In genomic region chr5:149639718-149640117, GRCh38 we compare ENCODE assay signal across 18 cellular contexts. TPM values are rescaled to one million over a fixed set of nuclear protein-coding genes. Genes with fewer than 3 reads are reported as not detected.
DNase-seq lines count a peak whose midpoint lies in the region; ATAC-seq lines count a peak whose summit lies in the region.
"Had no signal": no experiment of that assay in that cellular context is flagged by ENCODE, and none has a peak within 500 bp of the region (broad histone marks: within the 10 kb centered on the region; RNA-seq: fewer than 3 reads in every experiment).

No MANE protein-coding gene starts in this region.

- no peaks in the 10 kb centered on the region for H3K79me2 ChIP-seq in trophoblast cell (ENCODE audit: control insufficient read depth, insufficient read depth, low read length, poor library complexity)

- no peaks in the 10 kb centered on the region for H3K36me3 ChIP-seq in trophoblast cell (ENCODE audit: control insufficient read depth in 1 of 2, insufficient read depth in 2 of 2, low read length in 2 of 2)
- H3K36me3 ChIP-seq in H7 (replicated peaks; ENCODE audit: control insufficient read depth, insufficient read depth, low read length): no peaks in the 10 kb centered on the region
- H3K36me3 ChIP-seq: BLaER1, thoracic aorta had no signal

- H2AFZ ChIP-seq in trophoblast cell (ENCODE audit: insufficient read depth, low read length, poor library complexity): no peak overlapping the region

- no peaks in the 10 kb centered on the region for H3K4me1 Mint-ChIP-seq in activated naive CD4-positive, alpha-beta T cell treated with anti-CD3 and anti-CD28 coated beads for 36 hours (ENCODE audit: low read depth)

- no peak overlapping the region for H2BK12ac ChIP-seq in trophoblast cell (ENCODE audit: low read length)

- H3K9ac ChIP-seq in trophoblast cell (ENCODE audit: low read length): no peak overlapping the region
- H3K9ac ChIP-seq: BLaER1 had no signal

- no peaks in the 10 kb centered on the region for H3K36me3 Mint-ChIP-seq in activated naive CD4-positive, alpha-beta T cell treated with anti-CD3 and anti-CD28 coated beads for 36 hours (ENCODE audit: low read depth)

- ATAC-seq in left ventricle myocardium superior: peak; percentile 83
- no peak for ATAC-seq in HG02870 (IDR thresholded peaks at IDR 0.05; ENCODE audit: unreplicated experiment)

- no peak overlapping the region for H2BK120ac ChIP-seq in trophoblast cell (ENCODE audit: insufficient read depth, low read length, poor library complexity)

- no peak overlapping the region for H4K8ac ChIP-seq in trophoblast cell (ENCODE audit: low read depth, low read length)

- H2AK5ac ChIP-seq in trophoblast cell (ENCODE audit: low read length): peak overlapping the region; percentile 14

- no peak overlapping the region for H3K4me3 ChIP-seq in trophoblast cell (ENCODE audit: low read depth, low read length)
- no peak overlapping the region for H3K4me3 ChIP-seq in H7 (ENCODE audit: insufficient read depth, low read depth, low read length)
- H3K4me3 ChIP-seq: BLaER1, skin epidermis, thoracic aorta had no signal

- H2BK5ac ChIP-seq in trophoblast cell (ENCODE audit: low read depth, low read length, poor library complexity): no peak overlapping the region

- H3K27me3 Mint-ChIP-seq in activated naive CD4-positive, alpha-beta T cell treated with anti-CD3 and anti-CD28 coated beads for 36 hours (ENCODE audit: low read depth): no peaks in the 10 kb centered on the region

- no peak overlapping the region for H4K12ac ChIP-seq in trophoblast cell (ENCODE audit: low read depth, low read length)

- no peak overlapping the region for H3K4me3 Mint-ChIP-seq in activated naive CD4-positive, alpha-beta T cell treated with anti-CD3 and anti-CD28 coated beads for 36 hours

- no peak overlapping the region for H3K4ac ChIP-seq in trophoblast cell (ENCODE audit: low read depth, low read length)

- no peak overlapping the region for H4K91ac ChIP-seq in trophoblast cell (ENCODE audit: low read depth, low read length)

- H3K9me3 ChIP-seq in trophoblast cell (ENCODE audit: insufficient read depth, low read depth, low read length): no peaks in the 10 kb centered on the region
- H3K9me3 ChIP-seq: BLaER1, thoracic aorta had no signal

- H3K27me3 ChIP-seq in trophoblast cell (ENCODE audit: insufficient read depth, low read length) (no peaks in the 10 kb centered on the region), H7 (ENCODE audit: control insufficient read depth, insufficient read depth, low read length) (no peaks in the 10 kb centered on the region)
- H3K27me3 ChIP-seq: BLaER1 had no signal

- H3K27ac Mint-ChIP-seq in activated naive CD4-positive, alpha-beta T cell treated with anti-CD3 and anti-CD28 coated beads for 36 hours: no peak overlapping the region

- H3K14ac ChIP-seq in trophoblast cell (ENCODE audit: low read length): no peak overlapping the region

- H3K27ac ChIP-seq in trophoblast cell (ENCODE audit: low read depth, low read length): no peak overlapping the region
- H3K27ac ChIP-seq: BLaER1, thoracic aorta had no signal

- H3K9me3 Mint-ChIP-seq in activated naive CD4-positive, alpha-beta T cell treated with anti-CD3 and anti-CD28 coated beads for 36 hours: no peaks in the 10 kb centered on the region

- DNase-seq in SKM-1 treated with dmso at 0.1 percent for 144 hours (lab: John Stamatoyannopoulos, UW; ENCODE audit: unreplicated experiment) (peak; percentile 18), SKM-1 (lab: John Stamatoyannopoulos, UW; ENCODE audit: unreplicated experiment) (no peak), left ventricle myocardium superior (no peak), trophoblast cell (no peak), NCI-H1436 (lab: John Stamatoyannopoulos, UW) (no peak), H7 (no peak)
- no peak for DNase-seq in activated naive CD4-positive, alpha-beta T cell treated with anti-CD3 and anti-CD28 coated beads for 36 hours
- DNase-seq: activated CD4-positive, alpha-beta T cell treated with anti-CD3 and anti-CD28 coated beads, Interleukin-2, amount 50 U/mL, for 1 hour; activated gamma-delta T cell treated with Interleukin-2 at 50 U/mL for 16 hours; kidney; midbrain; NCI-H1417 treated with DMSO at 0.1 percent for 48 hours; NCI-H748 treated with DMSO at 0.1 percent for 48 hours; stimulated activated CD4-positive, alpha-beta T cell treated with anti-CD3 and anti-CD28 coated beads, Interleukin-4, amount 100 ng/mL, for 4 hours had no signal

- CTCF ChIA-PET in activated naive CD4-positive, alpha-beta T cell treated with anti-CD3 and anti-CD28 coated beads for 36 hours (lab: Charles Lee): interaction anchor here (0.8 to 7.1 kb wide), 6 partner anchors 126 to 351 kb away, joined by 3 to 75 read pairs (median 4); no protein-coding TSS in a partner anchor

- H3K4me1 ChIP-seq in trophoblast cell (ENCODE audit: control insufficient read depth in 1 of 2, insufficient read depth in 2 of 2, low read length in 2 of 2): no peaks in the 10 kb centered on the region

- H3K18ac ChIP-seq in trophoblast cell (ENCODE audit: low read length): no peak overlapping the region

- no peak overlapping the region for H3K23ac ChIP-seq in trophoblast cell (ENCODE audit: low read length)

- no peaks in the 10 kb centered on the region for H3K79me1 ChIP-seq in trophoblast cell (ENCODE audit: low read length)

- intact Hi-C loops in left ventricle myocardium superior (cut with micrococcal nuclease): no loop called here
- intact Hi-C loops in activated naive CD4-positive, alpha-beta T cell treated with anti-CD3 and anti-CD28 coated beads for 36 hours (cut with micrococcal nuclease): no loop called here

- H3K4me2 ChIP-seq in trophoblast cell (ENCODE audit: low read length): no peak overlapping the region
- H3K4me2 ChIP-seq: BLaER1 had no signal

RNA-seq across cellular contexts. Expression of gene ARHGEF37, which starts 58.4 kb away (rescaled TPM):
- total RNA-seq in left ventricle myocardium superior: 32.8 TPM
- 0.89 and 0.93 TPM in 2 replicates for polyA plus RNA-seq in trophoblast cell (2013)
- total RNA-seq in H7 (2014; rRNA removed; shearing (Covaris generic)): 0.14 and 0.26 TPM in 2 replicates
- total RNA-seq in activated naive CD4-positive, alpha-beta T cell treated with anti-CD3 and anti-CD28 coated beads for 36 hours: 1 to 10 TPM in 1 of 2 experiments, under 1 TPM in 1; 0.95 to 2.0 TPM

Comparison
In these comparisons a context has a peak if more than half of its experiments do, and no peak if none do; other contexts are left out.
1. RNA of gene ARHGEF37, which starts 58.4 kb away (total RNA-seq): 32.8 TPM in left ventricle myocardium superior (single experiment); 0.95 to 2.0 TPM in activated naive CD4-positive, alpha-beta T cell treated with anti-CD3 and anti-CD28 coated beads for 36 hours and 0.14 to 0.26 TPM in H7; every median in the first group is over 10 times any median in the second.